ENCODE assay signal across 20 cellular contexts in the genomic region with DNA sequence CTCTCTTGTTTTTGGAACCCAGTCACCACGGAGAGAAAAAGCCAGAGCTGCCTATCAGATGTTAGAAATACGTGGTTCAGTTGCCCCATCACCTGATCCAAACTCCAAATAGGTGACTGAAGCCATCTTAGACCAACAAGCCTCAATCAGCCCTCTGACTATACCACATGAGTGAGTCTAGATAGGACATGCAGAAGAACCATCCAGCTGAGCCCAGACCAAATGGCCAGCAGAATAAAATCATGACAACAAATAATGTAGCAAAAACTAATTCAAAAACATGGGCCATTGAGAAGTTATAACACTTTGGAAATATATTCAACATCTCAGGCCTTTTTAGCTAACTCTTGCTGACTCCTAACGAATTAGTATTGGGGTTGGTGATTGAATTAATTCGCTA.
A peak's percentile ranks its signal among the peaks of the same experiment; 100 is the strongest.
DNase-seq lines count a peak whose midpoint lies in the region; ATAC-seq, FAIRE-seq and TF ChIP-seq lines count a peak whose summit lies in the region.
"Had no signal": no experiment of that assay in that cellular context is flagged by ENCODE, and none has a peak within 500 bp of the region (broad histone marks: within the 10 kb centered on the region; RNA-seq: fewer than 3 reads in every experiment).

No MANE protein-coding gene starts in this region.

- no peak for ATAC-seq in HepG2
- ATAC-seq in right lobe of liver, result no peak
- ATAC-seq: A549; CD8-positive, alpha-beta T cell had no signal

- no peaks in the 10 kb centered on the region for H4K20me1 ChIP-seq in HepG2 (ENCODE audit: insufficient read depth, low read length)
- H4K20me1 ChIP-seq: BLaER1 treated with 17β-estradiol and CSF1 and Interleukin-3, amounts not matched to agents 10 nM and 100 nM had no signal

- H3K27ac ChIP-seq in HepG2 (ENCODE audit: extremely low read length, insufficient read depth, low read length) (no peak overlapping the region), right lobe of liver (no peak overlapping the region), HEK293 (ENCODE audit: extremely low read depth, low read depth, low read length) (no peak overlapping the region), neuronal stem cell (replicated peaks; ENCODE audit: low read length) (no peak overlapping the region)
- H3K27ac ChIP-seq: 22Rv1; A549; BLaER1 treated with 17β-estradiol and CSF1 and Interleukin-3, amounts not matched to agents 10 nM and 100 nM; C4-2B had no signal

- no peak overlapping the region for H4K91ac ChIP-seq in neuronal stem cell (ENCODE audit: low read depth, low read length, poor library complexity)

- CTCF ChIA-PET in HepG2 (lab: Yijun Ruan, JAX; ENCODE audit: low intra/inter-chr PET ratio, low total read pairs) (no interaction called here), HEK293 (lab: Yijun Ruan, JAX) (interaction anchor here (0.7 to 0.9 kb wide), 2 partner anchors 23 to 141 kb away, joined by 3 to 4 read pairs; no protein-coding TSS in a partner anchor)

- 0 out of 2 replicates have a peak, but pooled peaks cover 6% of the 10 kb centered on the region for H3K9me3 ChIP-seq in HepG2 (ENCODE audit: low read length)
- no peaks in the 10 kb centered on the region for H3K9me3 ChIP-seq in right lobe of liver
- H3K9me3 ChIP-seq in HEK293 (ENCODE audit: control insufficient read depth, insufficient read depth, low read depth, low read length), result no peaks in the 10 kb centered on the region
- H3K9me3 ChIP-seq in neuronal stem cell (replicated peaks in 1 of 2; ENCODE audit: control insufficient read depth in 2 of 2, insufficient read depth in 1 of 2, low read depth in 1 of 2, low read length in 2 of 2), result peaks cover 0 to 3% of the 10 kb centered on the region in 2 donors
- H3K9me3 ChIP-seq: A549, Caco-2 had no signal

- no peak overlapping the region for H3K18ac ChIP-seq in neuronal stem cell (ENCODE audit: low read length)

- no peak for TF ChIP-seq RAD21 in HepG2 (CRISPR knock-in tag; IDR thresholded peaks at IDR 0.05)

- H3K4me3 ChIP-seq in HepG2 (replicated peaks in 1 of 3; ENCODE audit: insufficient read depth in 1 of 3, low read depth in 2 of 3, low read length in 3 of 3), result no peak overlapping the region
- H3K4me3 ChIP-seq in right lobe of liver, result no peak overlapping the region
- H3K4me3 ChIP-seq in HEK293 (ENCODE audit: low read depth, low read length), result no peak overlapping the region
- H3K4me3 ChIP-seq in neuronal stem cell (ENCODE audit: low read length in 2 of 2), result no peak overlapping the region
- H3K4me3 ChIP-seq: A549; BLaER1 treated with 17β-estradiol and CSF1 and Interleukin-3, amounts not matched to agents 10 nM and 100 nM had no signal

- H3K14ac ChIP-seq in neuronal stem cell (ENCODE audit: low read length), result no peak overlapping the region

- 3% methylated on average over 4 of the region's 4 CpGs for WGBS in HepG2 (ENCODE audit: low lambda C conversion rate)
- WGBS in right lobe of liver (ENCODE audit: insufficient coverage, low coverage, low lambda C conversion rate, missing lambda C conversion rate), result 61% methylated on average over 4 of the region's 4 CpGs
- WGBS in neuronal stem cell (ENCODE audit: extremely low coverage in 2 of 2, insufficient read length in 2 of 2, insufficient replicate concordance in 1 of 2), 2 donors, result no CpG with 5 or more reads among the region's 4 CpGs

- H3K9ac ChIP-seq in HepG2 (ENCODE audit: insufficient read depth, low read depth, low read length), result no peak overlapping the region
- H3K9ac ChIP-seq in neuronal stem cell (ENCODE audit: low read depth, low read length, poor library complexity), result no peak overlapping the region
- H3K9ac ChIP-seq: BLaER1 treated with 17β-estradiol and CSF1 and Interleukin-3, amounts not matched to agents 10 nM and 100 nM had no signal

- no peak overlapping the region for H3K23ac ChIP-seq in neuronal stem cell (ENCODE audit: low read depth, low read length, poor library complexity)

- no peak for FAIRE-seq in HepG2 (lab: Jason Lieb, UNC)
- FAIRE-seq: A549, D721Med, G401.6, GM12891, GM19239 had no signal

- no peak overlapping the region for H3K4ac ChIP-seq in neuronal stem cell (ENCODE audit: low read length)

- no peak overlapping the region for H2BK15ac ChIP-seq in neuronal stem cell (ENCODE audit: low read length)

- in situ Hi-C loops in HepG2 (cut with HindIII; ENCODE audit: extremely low pct_ligation_motif_present, low pct_unique_long_range_greater_than_20kb), result no loop called here

- H3K79me2 ChIP-seq in HepG2 (ENCODE audit: insufficient read depth, low read length), result no peaks in the 10 kb centered on the region

- BruUV-seq in HepG2 (replicated peaks; lab: Mats Ljungman, UMichigan), result no TSS peak

- no peak for TF ChIP-seq POLR2A in HepG2 (IDR thresholded peaks at IDR 0.05; ENCODE audit: insufficient read depth in 1 of 2, low read depth in 2 of 2, low read length in 2 of 2)
- TF ChIP-seq POLR2A in right lobe of liver (IDR thresholded peaks at IDR 0.05), result no peak

- H2BK12ac ChIP-seq in neuronal stem cell (ENCODE audit: low read length), result no peak overlapping the region

- H3K4me1 ChIP-seq in HepG2 (ENCODE audit: insufficient read depth, low read length), result no peaks in the 10 kb centered on the region
- no peaks in the 10 kb centered on the region for H3K4me1 ChIP-seq in right lobe of liver
- no peaks in the 10 kb centered on the region for H3K4me1 ChIP-seq in HEK293 (ENCODE audit: control insufficient read depth, insufficient read depth, low read length)
- H3K4me1 ChIP-seq in neuronal stem cell (ENCODE audit: control insufficient read depth in 2 of 2, insufficient read depth in 1 of 2, low read depth in 1 of 2, low read length in 2 of 2), result peaks cover 0 to 1% of the 10 kb centered on the region in 2 donors
- H3K4me1 ChIP-seq: A549; BLaER1 treated with 17β-estradiol and CSF1 and Interleukin-3, amounts not matched to agents 10 nM and 100 nM; Caco-2 had no signal

- H2BK5ac ChIP-seq in neuronal stem cell (ENCODE audit: low read length), result no peak overlapping the region

- H4K8ac ChIP-seq in neuronal stem cell (ENCODE audit: low read depth, low read length), result no peak overlapping the region

- H2AFZ ChIP-seq in HepG2 (ENCODE audit: low read length), result no peak overlapping the region
- no peak overlapping the region for H2AFZ ChIP-seq in neuronal stem cell (ENCODE audit: low read length)

- TF ChIP-seq CTCF in HepG2 (CRISPR knock-in tag; IDR thresholded peaks at IDR 0.05) (no peak), right lobe of liver (IDR thresholded peaks at IDR 0.05) (no peak), HEK293 (tag by site-specific recombination; IDR thresholded peaks at IDR 0.05) (no peak)

- H3K79me1 ChIP-seq in neuronal stem cell (ENCODE audit: low read depth, low read length), result no peaks in the 10 kb centered on the region

- H2AK5ac ChIP-seq in neuronal stem cell (ENCODE audit: low read depth, low read length), result no peak overlapping the region

- H3K27me3 ChIP-seq in HepG2 (ENCODE audit: control insufficient read depth in 1 of 2, insufficient read depth in 2 of 2, low read length in 2 of 2), result no peaks in the 10 kb centered on the region
- H3K27me3 ChIP-seq in right lobe of liver, result no peaks in the 10 kb centered on the region
- no peaks in the 10 kb centered on the region for H3K27me3 ChIP-seq in neuronal stem cell (ENCODE audit: control insufficient read depth in 3 of 3, insufficient read depth in 3 of 3, low read depth in 1 of 3, low read length in 3 of 3)
- H3K27me3 ChIP-seq: BLaER1 treated with 17β-estradiol and CSF1 and Interleukin-3, amounts not matched to agents 10 nM and 100 nM had no signal

- H3K4me2 ChIP-seq in HepG2 (ENCODE audit: low read depth, low read length) (no peak overlapping the region), neuronal stem cell (ENCODE audit: insufficient read depth, low read length, poor library complexity, severe bottlenecking) (no peak overlapping the region)
- H3K4me2 ChIP-seq: A549; BLaER1 treated with 17β-estradiol and CSF1 and Interleukin-3, amounts not matched to agents 10 nM and 100 nM had no signal

- no peak for DNase-seq in HepG2 (ENCODE audit: low spot score)
- DNase-seq in right lobe of liver, result no peak
- DNase-seq in nucleus accumbens (lab: John Stamatoyannopoulos, UW), result no peak
- no peak for DNase-seq in neuronal stem cell (ENCODE audit: low spot score)
- DNase-seq: AML-193; Caco-2; Calu3; CD4-positive, alpha-beta T cell; CD8-positive, alpha-beta T cell; DMS79 treated with DMSO at 0.1 percent for 48 hours; GF-D8 had no signal

- TF ChIP-seq EP300 in HepG2 (IDR thresholded peaks at IDR 0.05; ENCODE audit: low read depth in 2 of 2, low read length in 2 of 2) (no peak), HepG2 (CRISPR knock-in tag; IDR thresholded peaks at IDR 0.05; ENCODE audit: borderline replicate concordance) (no peak)

- H2BK120ac ChIP-seq in neuronal stem cell (ENCODE audit: low read depth, low read length), result no peak overlapping the region

- intact Hi-C loops in HepG2 (cut with micrococcal nuclease; ENCODE audit: unreplicated experiment), result loop anchor here (10.0 kb wide), 1 partner anchor 447 kb away; no protein-coding TSS in a partner anchor
- intact Hi-C loops in right lobe of liver (cut with DNase I), result no loop called here

- no peaks in the 10 kb centered on the region for H3K36me3 ChIP-seq in HepG2 (replicated peaks in 1 of 2; ENCODE audit: control insufficient read depth in 1 of 2, insufficient read depth in 2 of 2, low read length in 2 of 2)
- no peaks in the 10 kb centered on the region for H3K36me3 ChIP-seq in right lobe of liver
- no peaks in the 10 kb centered on the region for H3K36me3 ChIP-seq in HEK293 (ENCODE audit: control insufficient read depth in 2 of 2, insufficient read depth in 1 of 2, low read length in 2 of 2)
- H3K36me3 ChIP-seq in neuronal stem cell (replicated peaks in 1 of 2; ENCODE audit: control insufficient read depth in 2 of 2, insufficient read depth in 2 of 2, low read length in 2 of 2), result no peaks in the 10 kb centered on the region
- H3K36me3 ChIP-seq: BLaER1 treated with 17β-estradiol and CSF1 and Interleukin-3, amounts not matched to agents 10 nM and 100 nM had no signal

- POLR2A ChIA-PET in HepG2 (lab: Yijun Ruan, JAX), result no interaction called here
- POLR2A ChIA-PET in HEK293 (lab: Yijun Ruan, JAX), result no interaction called here

TF ChIP-seq in HepG2, 621 proteins besides CTCF, POLR2A, EP300 and RAD21 (continues in another document):
- TF ChIP-seq ZNF331 (CRISPR knock-in tag; IDR thresholded peaks at IDR 0.05) (peak; percentile 96), POLR2G (IDR thresholded peaks at IDR 0.05; ENCODE audit: low read depth, low read length) (no peak)

TF ChIP-seq in HEK293, 187 proteins besides CTCF, POLR2A, EP300 and RAD21:
- TF ChIP-seq WT1 (tag by site-specific recombination; IDR thresholded peaks at IDR 0.05) (no peak), SETDB1 (IDR thresholded peaks at IDR 0.05; ENCODE audit: insufficient read length, low read length) (peak; percentile 38)
